27 cellular contexts compared by ENCODE assay signal in the genomic region with DNA sequence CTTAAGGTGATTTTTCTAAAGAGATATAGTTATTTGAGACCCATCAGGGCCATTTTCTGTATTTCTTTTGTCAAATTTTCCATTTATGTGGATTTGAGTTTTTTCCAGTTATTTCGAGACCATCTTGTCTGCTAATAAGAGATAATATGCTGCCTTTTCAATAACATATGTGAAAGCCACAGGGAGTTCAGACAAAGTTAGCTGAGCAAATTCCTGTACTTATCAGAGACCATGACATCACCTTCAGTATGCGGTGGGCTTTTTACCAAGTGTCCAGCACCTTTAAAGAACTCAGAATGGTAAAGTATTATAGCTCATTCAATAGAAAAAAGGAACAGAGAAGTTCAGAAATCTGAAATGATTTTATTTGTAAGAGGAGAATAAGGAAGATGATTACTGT. TPM values are rescaled to one million over a fixed set of nuclear protein-coding genes. Genes with fewer than 3 reads are reported as not detected.
"Had no signal": no experiment of that assay in that cellular context is flagged by ENCODE, and none has a peak within 500 bp of the region (broad histone marks: within the 10 kb centered on the region; RNA-seq: fewer than 3 reads in every experiment).

No MANE protein-coding gene starts in this region.

- DNase-seq: colonic mucosa; cortex of kidney; effector CD8-positive, alpha-beta T cell; effector memory CD8-positive, alpha-beta T cell; endodermal cell; erythroblast; esophagus squamous epithelium; foreskin fibroblast; foreskin melanocyte; gastrocnemius medialis; glutamatergic neuron; head of caudate nucleus; heart right ventricle; hippocampal formation; left cardiac atrium; left lung; left ventricle myocardium superior; lower lobe of right lung; mesenchymal stem cell; mucosa of descending colon; naive B cell had no signal

- ATAC-seq: effector memory CD8-positive, alpha-beta T cell; esophagus mucosa; gastrocnemius medialis; heart right ventricle; left cardiac atrium; left lung; left ventricle myocardium superior; lower lobe of right lung; mucosa of descending colon had no signal

RNA-seq across cellular contexts. Expression of a gene that starts 11.7 kb away (rescaled TPM):
- total RNA-seq: dermis microvascular lymphatic vessel endothelial cell, glomerular endothelial cell, lung microvascular endothelial cell, mesenteric fat pad, myocyte had no signal
